In the genomic region with DNA sequence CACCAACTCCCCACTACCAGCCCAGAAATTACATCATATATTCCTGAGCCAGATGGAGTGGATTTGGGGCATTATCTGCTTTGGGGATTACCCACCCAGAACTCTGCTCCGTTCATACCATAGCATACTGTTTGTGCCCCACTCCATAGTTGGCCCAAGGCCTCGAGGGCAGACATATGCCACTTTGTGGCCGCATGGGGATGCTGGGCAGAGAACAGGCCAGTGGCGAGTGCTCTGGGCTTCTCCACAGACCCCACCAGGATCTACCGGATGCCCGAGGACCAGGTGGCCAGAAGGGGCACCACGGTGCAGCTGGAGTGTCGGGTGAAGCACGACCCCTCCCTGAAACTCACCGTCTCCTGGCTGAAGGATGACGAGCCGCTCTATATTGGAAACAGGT, we compare ENCODE assay signal across 8 cellular contexts.
"Had no signal": no experiment of that assay in that cellular context is flagged by ENCODE, and none has a peak within 500 bp of the region (broad histone marks: within the 10 kb centered on the region; RNA-seq: fewer than 3 reads in every experiment).

No MANE protein-coding gene starts in this region.

- H3K4me2 ChIP-seq: KMS-11, SK-N-SH had no signal

- H3K27ac ChIP-seq: KMS-11, RWPE1 had no signal

- H3K9me2 ChIP-seq: SK-N-SH had no signal

- H3K9me3 ChIP-seq: SK-N-SH had no signal

- H3K9ac ChIP-seq: KMS-11, SK-N-SH had no signal

- DNase-seq: NCI-H1048, NCI-H1105, NCI-H1436 treated with DMSO at 0.1 percent for 48 hours, NCI-H187 treated with DMSO at 0.1 percent for 48 hours, NCI-H2029 treated with DMSO at 0.1 percent for 48 hours had no signal
